In the genomic region with DNA sequence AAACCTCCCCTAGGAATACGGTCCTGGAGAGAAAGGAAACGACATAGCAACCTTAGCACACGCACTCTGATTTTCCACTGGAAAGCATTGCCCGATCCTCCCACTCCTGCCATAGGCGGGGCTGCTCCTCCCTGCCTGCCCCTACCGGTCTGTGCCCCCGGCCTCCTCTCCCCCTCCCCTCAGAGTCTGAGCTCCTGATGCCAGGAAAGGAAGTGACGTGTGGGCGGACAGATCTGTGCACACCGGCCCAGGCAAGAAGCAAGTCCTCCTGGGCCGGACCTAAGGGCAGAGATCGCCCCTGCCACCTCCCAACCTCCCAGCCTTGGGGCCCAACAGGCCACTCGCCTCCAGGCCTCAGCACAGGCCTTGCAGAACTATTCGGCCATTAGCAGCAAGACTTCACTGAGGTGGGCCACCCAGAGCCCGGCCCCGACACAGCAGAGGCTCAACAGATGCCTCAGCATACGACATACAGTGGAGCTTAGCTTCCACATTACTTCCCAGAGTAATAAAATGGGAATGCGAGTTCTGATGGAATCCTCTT, we compare ENCODE assay signal across 10 cellular contexts. TPM values are rescaled to one million over a fixed set of nuclear protein-coding genes. Genes with fewer than 3 reads are reported as not detected.
DNase-seq lines count a peak whose midpoint lies in the region; ATAC-seq and TF ChIP-seq lines count a peak whose summit lies in the region.
"Had no signal": no experiment of that assay in that cellular context is flagged by ENCODE, and none has a peak within 500 bp of the region (broad histone marks: within the 10 kb centered on the region; RNA-seq: fewer than 3 reads in every experiment).

No MANE protein-coding gene starts in this region.

- H3K27me3 Mint-ChIP-seq in activated CD8-positive, alpha-beta T cell treated with anti-CD3 and anti-CD28 coated beads for 36 hours = no peaks in the 10 kb centered on the region

- BruUV-seq in HCT116 (replicated peaks; lab: Mats Ljungman, UMichigan) = no TSS peak

- peak overlapping the region; percentile 55 for H3K4me3 Mint-ChIP-seq in activated CD8-positive, alpha-beta T cell treated with anti-CD3 and anti-CD28 coated beads for 36 hours

- H3K27ac ChIP-seq in HCT116 (ENCODE audit: low read depth, low read length) (peak overlapping the region; percentile 6; the same call in 1 of the 2 replicates), heart right ventricle (peak overlapping the region in 9 of 10 donors; percentile 29 to 99 (median 62))
- H3K27ac ChIP-seq: KMS-11 had no signal

- H3K4me2 ChIP-seq in HCT116 (ENCODE audit: low read length) = peak overlapping the region; percentile 23; the same call in 1 of the 2 replicates
- H3K4me2 ChIP-seq: KMS-11 had no signal

- H3K27me3 ChIP-seq in HCT116 (ENCODE audit: insufficient read depth, low read length) = no peaks in the 10 kb centered on the region
- H3K27me3 ChIP-seq in heart right ventricle = no peaks in the 10 kb centered on the region

- no peak for DNase-seq in HCT116 (ENCODE audit: low read depth, low spot score)
- DNase-seq in activated CD8-positive, alpha-beta T cell treated with anti-CD3 and anti-CD28 coated beads for 36 hours = peak; percentile 61
- DNase-seq in heart right ventricle = peak in 1 of 2 donors; percentile 56
- peak; percentile 60 for DNase-seq in renal cortical epithelial cell (ENCODE audit: low read depth)
- no peak for DNase-seq in NCI-H187 (lab: John Stamatoyannopoulos, UW)

- POLR2A ChIA-PET in HCT116 (lab: Charles Lee) = no interaction called here
- POLR2A ChIA-PET in activated CD8-positive, alpha-beta T cell treated with anti-CD3 and anti-CD28 coated beads for 36 hours (lab: Charles Lee) = interaction anchor here (0.6 to 1.7 kb wide), 4 partner anchors 9 to 177 kb away, joined by 3 to 8 read pairs (median 4); no protein-coding TSS in a partner anchor

- no peak overlapping the region for H2AFZ ChIP-seq in HCT116 (ENCODE audit: low read depth, low read length, poor library complexity, severe bottlenecking)

- peaks cover 56% of the 10 kb centered on the region for H3K4me1 Mint-ChIP-seq in activated CD8-positive, alpha-beta T cell treated with anti-CD3 and anti-CD28 coated beads for 36 hours (ENCODE audit: low read depth)

- ATAC-seq in HCT116 = no peak
- ATAC-seq in activated CD8-positive, alpha-beta T cell treated with anti-CD3 and anti-CD28 coated beads for 36 hours = peak; percentile 69
- ATAC-seq in heart right ventricle = peak; percentile 20 to 65 (median 30)
- ATAC-seq in GM18520 (IDR thresholded peaks at IDR 0.05; ENCODE audit: unreplicated experiment) = no peak
- ATAC-seq in HG02571 (IDR thresholded peaks at IDR 0.05; ENCODE audit: unreplicated experiment) = no peak
- ATAC-seq in GM21825 (IDR thresholded peaks at IDR 0.05; ENCODE audit: unreplicated experiment) = no peak

- H3K36me3 ChIP-seq in HCT116 (ENCODE audit: control insufficient read depth in 1 of 2, insufficient read depth in 2 of 2, low read length in 2 of 2) (no peaks in the 10 kb centered on the region; a peak in 1 of 4 replicates), heart right ventricle (peaks cover 0 to 61% (median 20%) of the 10 kb centered on the region in 9 donors)

- no peak overlapping the region for H3K9ac ChIP-seq in HCT116 (ENCODE audit: low read length)
- H3K9ac ChIP-seq: KMS-11 had no signal

- 43 to 44% methylated on average over 18 of the region's 18 CpGs for WGBS in heart right ventricle, 2 donors

- RAD21 ChIA-PET in HCT116 (lab: Charles Lee; ENCODE audit: low non-redundant PET in 1 of 2, low total read pairs in 2 of 2, uncharacterized antibody in 2 of 2, unreplicated experiment in 2 of 2) = no interaction called here

- H3K36me3 Mint-ChIP-seq in activated CD8-positive, alpha-beta T cell treated with anti-CD3 and anti-CD28 coated beads for 36 hours (ENCODE audit: low read depth) = peaks cover 42% of the 10 kb centered on the region

- H3K4me3 ChIP-seq in HCT116 (replicated peaks in 1 of 2; ENCODE audit: low read depth in 1 of 2, low read length in 2 of 2) = no peak overlapping the region
- H3K4me3 ChIP-seq in heart right ventricle = no peak overlapping the region

- no peaks in the 10 kb centered on the region for H3K9me2 ChIP-seq in HCT116 (ENCODE audit: insufficient read depth)

- H3K9me3 ChIP-seq in HCT116 (ENCODE audit: control insufficient read depth in 1 of 2, insufficient read depth in 1 of 2, low read depth in 1 of 2, low read length in 2 of 2) (no peaks in the 10 kb centered on the region), heart right ventricle (no peaks in the 10 kb centered on the region)

- peaks cover 6% of the 10 kb centered on the region; the same call in 1 of the 2 replicates for H3K79me2 ChIP-seq in HCT116 (ENCODE audit: insufficient read depth, low read length)

- no peak for TF ChIP-seq POLR2A in HCT116 (IDR thresholded peaks at IDR 0.05; ENCODE audit: borderline replicate concordance, extremely low read depth, insufficient read depth, insufficient read length)

- peak overlapping the region; percentile 87 for H3K27ac Mint-ChIP-seq in activated CD8-positive, alpha-beta T cell treated with anti-CD3 and anti-CD28 coated beads for 36 hours

- TF ChIP-seq CTCF in HCT116 (IDR thresholded peaks at IDR 0.05 in 2 of 3, conservative IDR thresholded peaks at IDR 0.05 in 1 of 3; ENCODE audit: borderline replicate concordance in 1 of 3, insufficient read depth in 1 of 3, low read depth in 2 of 3, low read length in 2 of 3) (no peak), heart right ventricle (IDR thresholded peaks at IDR 0.05) (no peak)
- no peak for TF ChIP-seq CTCF in activated CD8-positive, alpha-beta T cell treated with anti-CD3 and anti-CD28 coated beads for 36 hours (IDR thresholded peaks at IDR 0.05)

- intact Hi-C loops in HCT116 (cut with micrococcal nuclease) = no loop called here
- intact Hi-C loops in activated CD8-positive, alpha-beta T cell treated with anti-CD3 and anti-CD28 coated beads for 36 hours (cut with micrococcal nuclease) = no loop called here
- intact Hi-C loops in heart right ventricle (cut with DNase I) = no loop called here

- no peaks in the 10 kb centered on the region for H4K20me1 ChIP-seq in HCT116 (ENCODE audit: insufficient read depth)

- H3K9me3 Mint-ChIP-seq in activated CD8-positive, alpha-beta T cell treated with anti-CD3 and anti-CD28 coated beads for 36 hours = no peaks in the 10 kb centered on the region

- H3K4me1 ChIP-seq in HCT116 (ENCODE audit: control insufficient read depth in 1 of 2, insufficient read depth in 2 of 2, low read length in 2 of 2) = peaks cover 11 to 13% of the 10 kb centered on the region in 2 experiments; a peak in 3 of 4 replicates
- peaks cover 32 to 82% (median 58%) of the 10 kb centered on the region in 9 donors for H3K4me1 ChIP-seq in heart right ventricle

- CTCF ChIA-PET in HCT116 (lab: Charles Lee) = no interaction called here
- CTCF ChIA-PET in activated CD8-positive, alpha-beta T cell treated with anti-CD3 and anti-CD28 coated beads for 36 hours (lab: Charles Lee) = interaction anchor here (1.6 to 4.5 kb wide), 3 partner anchors 17 to 124 kb away, joined by 3 to 27 read pairs (median 8); no protein-coding TSS in a partner anchor

- no peak for TF ChIP-seq RAD21 in HCT116 (IDR thresholded peaks at IDR 0.05; ENCODE audit: low read depth)

TF ChIP-seq in HCT116, 20 proteins besides CTCF, POLR2A, EP300 and RAD21:
- TF ChIP-seq ELF1 (IDR thresholded peaks at IDR 0.05; ENCODE audit: borderline replicate concordance, low read depth) (no peak), POLR2AphosphoS5 (IDR thresholded peaks at IDR 0.05; ENCODE audit: low read depth, low read length) (no peak), EZH2 (IDR thresholded peaks at IDR 0.05) (no peak), FOSL1 (IDR thresholded peaks at IDR 0.05; ENCODE audit: low read depth) (no peak), ZFX (IDR thresholded peaks at IDR 0.05) (no peak)

RNA-seq across cellular contexts. Expression of a gene that starts 7.2 kb away (rescaled TPM):
- total RNA-seq in HCT116 (2021; ENCODE audit: unreplicated experiment) (34.4 TPM), heart right ventricle (10 to 100 TPM; 35.5 to 77.1 (median 41.3) TPM), renal cortical epithelial cell (35.1 and 81.8 TPM in 2 replicates)
- 61.5 and 66.1 TPM in 2 replicates for polyA plus RNA-seq in HCT116 (2012)
- total RNA-seq in activated CD8-positive, alpha-beta T cell treated with anti-CD3 and anti-CD28 coated beads for 36 hours = 100 to 1,000 TPM; 118 to 120 TPM
- 10 to 100 TPM; 39.8 to 50.3 TPM for polyA plus RNA-seq in heart right ventricle

RNA-seq across cellular contexts. Expression of a gene that starts 30.9 kb away (rescaled TPM):
- total RNA-seq in HCT116 (2021; ENCODE audit: unreplicated experiment) = 54.5 TPM
- 78.2 and 88.3 TPM in 2 replicates for polyA plus RNA-seq in HCT116 (2012)
- total RNA-seq in activated CD8-positive, alpha-beta T cell treated with anti-CD3 and anti-CD28 coated beads for 36 hours = 10 to 100 TPM; 42.9 to 43.4 TPM
- 10 to 100 TPM; 22.3 to 33.7 (median 25.9) TPM for total RNA-seq in heart right ventricle
- polyA plus RNA-seq in heart right ventricle = 10 to 100 TPM; 41.9 to 47.3 TPM
- total RNA-seq in renal cortical epithelial cell = 38.0 and 71.7 TPM in 2 replicates

RNA-seq across cellular contexts. Expression of a gene that starts 57.0 kb away (rescaled TPM):
- total RNA-seq in HCT116 (2021; ENCODE audit: unreplicated experiment) (24.4 TPM), heart right ventricle (100 to 1,000 TPM; 138 to 236 (median 200) TPM), renal cortical epithelial cell (0.17 TPM in 1 of 2 replicates, not detected in the other)
- 9.6 and 12.3 TPM in 2 replicates for polyA plus RNA-seq in HCT116 (2012)
- 1 to 10 TPM; 1.7 to 2.8 TPM for total RNA-seq in activated CD8-positive, alpha-beta T cell treated with anti-CD3 and anti-CD28 coated beads for 36 hours
- polyA plus RNA-seq in heart right ventricle = 100 to 1,000 TPM in 1 of 2 donors, 10 to 100 TPM in 1; 16.6 to 115 TPM
- polyA plus RNA-seq: keratinocyte had no signal

Comparison
In these comparisons a context has a peak if more than half of its experiments do, and no peak if none do; other contexts are left out.
1. ATAC-seq: peak in activated CD8-positive, alpha-beta T cell treated with anti-CD3 and anti-CD28 coated beads for 36 hours (single experiment) and heart right ventricle (8 of 8); none in HCT116 (single experiment), GM18520 (single experiment), HG02571 (single experiment) and GM21825 (single experiment).
2. DNase-seq: peak in activated CD8-positive, alpha-beta T cell treated with anti-CD3 and anti-CD28 coated beads for 36 hours (single experiment) and renal cortical epithelial cell (single experiment); none in HCT116 (single experiment) and NCI-H187 (0 of 2).